6 cellular contexts compared by ENCODE assay signal in genomic region chr19:34400844-34401243, GRCh38. TPM values are rescaled to one million over a fixed set of nuclear protein-coding genes. Genes with fewer than 3 reads are reported as not detected.
DNase-seq lines count a peak whose midpoint lies in the region; ATAC-seq and TF ChIP-seq lines count a peak whose summit lies in the region.
"Not testable (repeated sequence)": the region's sequence is repeated elsewhere in the genome, so short reads cannot be mapped to it uniquely, and the experiment has no call there.

No MANE protein-coding gene starts in this region.

- H3K9me3 Mint-ChIP-seq in activated T-helper 17 cell treated with anti-CD3 and anti-CD28 coated beads, Interleukin-2, amount 50 U/mL, for 72 hours: not testable (repeated sequence)

- POLR2A ChIA-PET in A673 (lab: Charles Lee; ENCODE audit: low non-redundant PET): not testable (repeated sequence)
- POLR2A ChIA-PET in HEK293T (lab: Yijun Ruan, JAX): interaction anchor here (1.7 kb wide), 1 partner anchor 27 kb away, joined by 5 read pairs; the partner anchor contains the start of gene UBA2

- intact Hi-C loops in A673 (cut with micrococcal nuclease; ENCODE audit: unreplicated experiment); lower lobe of right lung (cut with DNase I); spleen (cut with DNase I; ENCODE audit: low total_unique reads): not testable (repeated sequence)

- H3K9me3 ChIP-seq in A673 (ENCODE audit: low read depth, low read length, poor library complexity, severe bottlenecking); T-helper 17 cell (ENCODE audit: control insufficient read depth, low read length, poor library complexity, severe bottlenecking); lower lobe of right lung; spleen: not testable (repeated sequence)

- H3K36me3 Mint-ChIP-seq in T-helper 17 cell (ENCODE audit: low read depth): not testable (repeated sequence)
- peaks cover 76% of the 10 kb centered on the region for H3K36me3 Mint-ChIP-seq in activated T-helper 17 cell treated with anti-CD3 and anti-CD28 coated beads, Interleukin-2, amount 50 U/mL, for 72 hours (ENCODE audit: low read depth)

- TF ChIP-seq CTCF in A673 (conservative IDR thresholded peaks at IDR 0.05; ENCODE audit: low read depth, low read length): 0 out of 2 replicates have a peak, but pooled peaks have one; percentile 7
- not testable (repeated sequence) for TF ChIP-seq CTCF in lower lobe of right lung (IDR thresholded peaks at IDR 0.05); spleen (IDR thresholded peaks at IDR 0.05 in 8 of 11, conservative IDR thresholded peaks at IDR 0.05 in 3 of 11)

- not testable (repeated sequence) for BruUV-seq in A673 (replicated peaks; lab: Mats Ljungman, UMichigan)

- H3K4me1 Mint-ChIP-seq in T-helper 17 cell; activated T-helper 17 cell treated with anti-CD3 and anti-CD28 coated beads, Interleukin-2, amount 50 U/mL, for 72 hours: not testable (repeated sequence)

- H3K4me1 ChIP-seq in A673 (ENCODE audit: insufficient read depth, low read length, poor library complexity, severe bottlenecking): not testable (repeated sequence)
- peaks cover 12% of the 10 kb centered on the region for H3K4me1 ChIP-seq in lower lobe of right lung
- peaks cover 0 to 24% (median 14%) of the 10 kb centered on the region in 6 donors for H3K4me1 ChIP-seq in spleen

- not testable (repeated sequence) for H3K27me3 Mint-ChIP-seq in T-helper 17 cell; activated T-helper 17 cell treated with anti-CD3 and anti-CD28 coated beads, Interleukin-2, amount 50 U/mL, for 72 hours

- H3K36me3 ChIP-seq in A673 (ENCODE audit: insufficient read depth, low read length, poor library complexity, severe bottlenecking) (peaks cover 43% of the 10 kb centered on the region), lower lobe of right lung (peaks cover 47% of the 10 kb centered on the region), spleen (peaks cover 0 to 60% (median 49%) of the 10 kb centered on the region in 6 donors)

- not testable (repeated sequence) for H3K4me3 ChIP-seq in A673 (ENCODE audit: low read depth, low read length, poor library complexity, severe bottlenecking); lower lobe of right lung; spleen

- WGBS in spleen, 5 donors: 91 to 95% (median 93%) methylated on average over 6 to 8 of the region's 8 CpGs

- H3K27ac ChIP-seq in A673 (ENCODE audit: low read depth, low read length, poor library complexity, severe bottlenecking); lower lobe of right lung; spleen: not testable (repeated sequence)

- not testable (repeated sequence) for H3K4me3 Mint-ChIP-seq in T-helper 17 cell; activated T-helper 17 cell treated with anti-CD3 and anti-CD28 coated beads, Interleukin-2, amount 50 U/mL, for 72 hours

- peak overlapping the region; percentile 60 for H3K27ac Mint-ChIP-seq in T-helper 17 cell
- not testable (repeated sequence) for H3K27ac Mint-ChIP-seq in activated T-helper 17 cell treated with anti-CD3 and anti-CD28 coated beads, Interleukin-2, amount 50 U/mL, for 72 hours

- not testable (repeated sequence) for TF ChIP-seq POLR2A in spleen (IDR thresholded peaks at IDR 0.05)

- DNase-seq in A673 (ENCODE audit: low spot score); HEK293T (ENCODE audit: extremely low spot score); T-helper 17 cell: not testable (repeated sequence)
- DNase-seq in lower lobe of right lung (peak; percentile 1), spleen (peak; percentile 4)

- H3K27me3 ChIP-seq in A673 (replicated peaks; ENCODE audit: insufficient read depth, low read depth, low read length, poor library complexity); lower lobe of right lung (ENCODE audit: low read depth); spleen (replicated peaks in 1 of 7): not testable (repeated sequence)

- ATAC-seq in T-helper 17 cell, lower lobe of right lung: not testable (repeated sequence)
- peak; percentile 11 for ATAC-seq in activated T-helper 17 cell treated with anti-CD3 and anti-CD28 coated beads, Interleukin-2, amount 50 U/mL, for 72 hours (replicated peaks)

- CTCF ChIA-PET in A673 (lab: Charles Lee); HEK293T (lab: Yijun Ruan, JAX): not testable (repeated sequence)

TF ChIP-seq in HEK293T, 16 proteins besides CTCF, POLR2A, EP300 and RAD21:
- TF ChIP-seq ZNF384 (IDR thresholded peaks at IDR 0.05): 0 out of 2 replicates have a peak, but pooled peaks have one; percentile 29

RNA-seq across cellular contexts. Expression of gene PDCD2L, which starts 3.4 kb away (rescaled TPM):
- total RNA-seq in A673 (2021) (27.1 and 33.8 TPM in 2 replicates), T-helper 17 cell (1 to 10 TPM; 5.9 to 6.2 TPM), lower lobe of right lung (8.7 TPM), spleen (10 to 100 TPM in 4 of 7 donors, 1 to 10 TPM in 3; 5.2 to 19.7 (median 10.7) TPM)
- 10 to 100 TPM; 11.9 to 30.4 TPM for total RNA-seq in activated T-helper 17 cell treated with anti-CD3 and anti-CD28 coated beads, Interleukin-2, amount 50 U/mL, for 72 hours
- 10 to 100 TPM; 11.1 to 13.3 (median 12.8) TPM for polyA plus RNA-seq in spleen

RNA-seq across cellular contexts. Expression of gene UBA2, which starts 27.3 kb away (rescaled TPM):
- total RNA-seq in A673 (2021) (206 and 222 TPM in 2 replicates), T-helper 17 cell (10 to 100 TPM; 55.2 to 62.0 TPM), lower lobe of right lung (72.0 TPM), spleen (10 to 100 TPM; 55.2 to 71.9 (median 63.0) TPM)
- 100 to 1,000 TPM; 125 to 159 TPM for total RNA-seq in activated T-helper 17 cell treated with anti-CD3 and anti-CD28 coated beads, Interleukin-2, amount 50 U/mL, for 72 hours
- 10 to 100 TPM; 44.6 to 67.5 (median 62.2) TPM for polyA plus RNA-seq in spleen

RNA-seq across cellular contexts. Expression of gene GPI, which starts 35.8 kb away (rescaled TPM):
- total RNA-seq in A673 (2021) (439 and 447 TPM in 2 replicates), T-helper 17 cell (100 to 1,000 TPM; 109 to 122 TPM), lower lobe of right lung (136 TPM), spleen (100 to 1,000 TPM in 6 of 7 donors, 10 to 100 TPM in 1; 96.6 to 257 (median 171) TPM)
- 1,000 to 10,000 TPM in 1 of 2 donors, 100 to 1,000 TPM in 1; 862 to 1,104 TPM for total RNA-seq in activated T-helper 17 cell treated with anti-CD3 and anti-CD28 coated beads, Interleukin-2, amount 50 U/mL, for 72 hours
- 10 to 100 TPM; 57.5 to 76.9 (median 63.7) TPM for polyA plus RNA-seq in spleen
